14 cellular contexts compared by ENCODE assay signal in genomic region chr4:139297001-139297410, GRCh38. TPM values are rescaled to one million over a fixed set of nuclear protein-coding genes. Genes with fewer than 3 reads are reported as not detected.
DNase-seq lines count a peak whose midpoint lies in the region; ATAC-seq and TF ChIP-seq lines count a peak whose summit lies in the region.
"Had no signal": no experiment of that assay in that cellular context is flagged by ENCODE, and none has a peak within 500 bp of the region (broad histone marks: within the 10 kb centered on the region; RNA-seq: fewer than 3 reads in every experiment).

No MANE protein-coding gene starts in this region.

- H3K4me1 Mint-ChIP-seq in natural killer cell treated with Interleukin-12 subunit alpha and Interleukin-12 subunit beta and Interleukin-15 and Interleukin-18, amount 100 ng/mL, for 72 hours (ENCODE audit: low read depth in 2 of 2), result peaks cover 24 to 43% of the 10 kb centered on the region in 2 donors
- peaks cover 33 to 37% of the 10 kb centered on the region in 2 donors for H3K4me1 Mint-ChIP-seq in natural killer cell

- no peaks in the 10 kb centered on the region for H3K27me3 Mint-ChIP-seq in natural killer cell treated with Interleukin-12 subunit alpha and Interleukin-12 subunit beta and Interleukin-15 and Interleukin-18, amount 100 ng/mL, for 72 hours
- H3K27me3 Mint-ChIP-seq in natural killer cell (ENCODE audit: low read depth in 2 of 2), result no peaks in the 10 kb centered on the region

- TF ChIP-seq CTCF in natural killer cell (IDR thresholded peaks at IDR 0.05), result no peak

- no peaks in the 10 kb centered on the region for H3K9me3 Mint-ChIP-seq in natural killer cell treated with Interleukin-12 subunit alpha and Interleukin-12 subunit beta and Interleukin-15 and Interleukin-18, amount 100 ng/mL, for 72 hours
- H3K9me3 Mint-ChIP-seq in natural killer cell, result no peaks in the 10 kb centered on the region

- intact Hi-C loops in natural killer cell (cut with micrococcal nuclease), result no loop called here

- H3K4me3 Mint-ChIP-seq in natural killer cell treated with Interleukin-12 subunit alpha and Interleukin-12 subunit beta and Interleukin-15 and Interleukin-18, amount 100 ng/mL, for 72 hours, result peak overlapping the region; percentile 97
- H3K4me3 Mint-ChIP-seq in natural killer cell, result no peak overlapping the region

- peak overlapping the region; percentile 71 to 98 for H3K27ac Mint-ChIP-seq in natural killer cell treated with Interleukin-12 subunit alpha and Interleukin-12 subunit beta and Interleukin-15 and Interleukin-18, amount 100 ng/mL, for 72 hours
- peak overlapping the region in 1 of 2 donors; percentile 94 for H3K27ac Mint-ChIP-seq in natural killer cell

- no peak for DNase-seq in natural killer cell treated with Interleukin-12 subunit alpha and Interleukin-12 subunit beta and Interleukin-15 and Interleukin-18, amount 100 ng/mL, for 72 hours (ENCODE audit: low spot score)
- DNase-seq in natural killer cell (no peak), OCI-M1 (lab: John Stamatoyannopoulos, UW) (peak; percentile 48), epithelial cell of prostate (ENCODE audit: low read depth, low spot score) (peak; percentile 81), KG1 (lab: John Stamatoyannopoulos, UW) (no peak)
- DNase-seq: DND-41; heart right ventricle; lower lobe of right lung; NCI-H1105; ovary; stimulated activated CD4-positive, alpha-beta T cell treated with anti-CD3 and anti-CD28 coated beads, Interleukin-15, amount 100 ng/mL, for 24 hours had no signal

- peaks cover 6% of the 10 kb centered on the region for H3K36me3 Mint-ChIP-seq in natural killer cell treated with Interleukin-12 subunit alpha and Interleukin-12 subunit beta and Interleukin-15 and Interleukin-18, amount 100 ng/mL, for 72 hours
- no peaks in the 10 kb centered on the region for H3K36me3 Mint-ChIP-seq in natural killer cell

- ATAC-seq in natural killer cell treated with Interleukin-12 subunit alpha and Interleukin-12 subunit beta and Interleukin-15 and Interleukin-18, amount 100 ng/mL, for 72 hours, result no peak
- no peak for ATAC-seq in natural killer cell
- ATAC-seq in HG03280 (IDR thresholded peaks at IDR 0.05; ENCODE audit: unreplicated experiment), result no peak
- no peak for ATAC-seq in HG02852 (IDR thresholded peaks at IDR 0.05; ENCODE audit: unreplicated experiment)
- no peak for ATAC-seq in GM19397 (IDR thresholded peaks at IDR 0.05; ENCODE audit: unreplicated experiment)
- ATAC-seq: heart right ventricle, lower lobe of right lung had no signal

- peak overlapping the region; percentile 69 for H3K27ac ChIP-seq in epithelial cell of prostate
- H3K27ac ChIP-seq: lower lobe of right lung had no signal

RNA-seq across cellular contexts. Expression of gene NAA15, which starts 4.3 kb away (rescaled TPM):
- 100 to 1,000 TPM in 1 of 2 donors, 10 to 100 TPM in 1; 71.5 to 100 TPM for total RNA-seq in natural killer cell treated with Interleukin-12 subunit alpha and Interleukin-12 subunit beta and Interleukin-15 and Interleukin-18, amount 100 ng/mL, for 72 hours
- total RNA-seq in natural killer cell, result 10 to 100 TPM; 56.7 to 66.3 (median 61.9) TPM

RNA-seq across cellular contexts. Expression of gene NDUFC1, which starts 5.3 kb away (rescaled TPM):
- 10 to 100 TPM; 35.7 to 43.0 TPM for total RNA-seq in natural killer cell treated with Interleukin-12 subunit alpha and Interleukin-12 subunit beta and Interleukin-15 and Interleukin-18, amount 100 ng/mL, for 72 hours
- total RNA-seq in natural killer cell, result 10 to 100 TPM; 14.0 to 15.8 (median 14.3) TPM

RNA-seq across cellular contexts. Expression of gene MGARP, which starts 17.0 kb away (rescaled TPM):
- total RNA-seq in natural killer cell treated with Interleukin-12 subunit alpha and Interleukin-12 subunit beta and Interleukin-15 and Interleukin-18, amount 100 ng/mL, for 72 hours, result under 1 TPM in 1 of 2 donors, not detected in 1; 0.21 TPM
- total RNA-seq in natural killer cell, result under 1 TPM; 0.35 to 0.78 (median 0.63) TPM
- total RNA-seq: lower lobe of right lung had no signal

Comparison
In these comparisons a context has a peak if more than half of its experiments do, and no peak if none do; other contexts are left out.
1. DNase-seq: peak in OCI-M1 (single experiment) and epithelial cell of prostate (single experiment); none in natural killer cell treated with Interleukin-12 subunit alpha and Interleukin-12 subunit beta and Interleukin-15 and Interleukin-18, amount 100 ng/mL, for 72 hours (single experiment), natural killer cell (single experiment) and KG1 (single experiment).